Comparison of ENCODE assay signal across 16 cellular contexts in genomic region chr15:89301304-89302089, GRCh38. TPM values are rescaled to one million over a fixed set of nuclear protein-coding genes. Genes with fewer than 3 reads are reported as not detected.
DNase-seq lines count a peak whose midpoint lies in the region; ATAC-seq, FAIRE-seq and TF ChIP-seq lines count a peak whose summit lies in the region.
"Had no signal": no experiment of that assay in that cellular context is flagged by ENCODE, and none has a peak within 500 bp of the region (broad histone marks: within the 10 kb centered on the region; RNA-seq: fewer than 3 reads in every experiment).

No MANE protein-coding gene starts in this region.

- peak; percentile 54 to 56 for ATAC-seq in CD4-positive, CD25-positive, alpha-beta regulatory T cell (ENCODE audit: low read depth in 2 of 2)
- no peak for ATAC-seq in K562
- ATAC-seq: HCT116 had no signal

- no peaks in the 10 kb centered on the region for H3K9me3 Mint-ChIP-seq in activated CD4-positive, alpha-beta T cell treated with anti-CD3 and anti-CD28 coated beads, Interleukin-2, amount 10 ng/mL, durations not matched to agents 7 days and 5 days
- peaks cover 0 to 4% (median 0%) of the 10 kb centered on the region in 7 donors for H3K9me3 Mint-ChIP-seq in CD4-positive, CD25-positive, alpha-beta regulatory T cell
- peaks cover 9% of the 10 kb centered on the region for H3K9me3 Mint-ChIP-seq in T-helper 2 cell treated with Interferon-gamma antibody and Interleukin-4, amounts not matched to agents 5 μg/mL and 100 μg/mL, for 36 hours

- CTCF ChIA-PET in activated CD4-positive, alpha-beta T cell treated with anti-CD3 and anti-CD28 coated beads, Interleukin-2, amount 10 ng/mL, durations not matched to agents 7 days and 5 days (lab: Charles Lee): interaction anchor here (0.6 to 2.0 kb wide), 4 partner anchors 12 to 577 kb away, joined by 3 to 5 read pairs (median 3); no protein-coding TSS in a partner anchor
- CTCF ChIA-PET in K562 (lab: Yijun Ruan, JAX; ENCODE audit: low intra/inter-chr PET ratio): interaction anchor here (3.7 kb wide), 1 partner anchor 94 kb away, joined by 17 read pairs; no protein-coding TSS in a partner anchor

- H4K20me1 ChIP-seq in K562 (replicated peaks; ENCODE audit: control insufficient read depth, insufficient read depth, low read length): no peaks in the 10 kb centered on the region

- no peak for FAIRE-seq in K562 (lab: Jason Lieb, UNC)
- FAIRE-seq: A204.1 had no signal

- in situ Hi-C loops in K562 (cut with MboI): no loop called here

- 88% methylated on average over 5 of the region's 5 CpGs for WGBS in K562 (ENCODE audit: insufficient coverage, low coverage, missing lambda C conversion rate)

- no peak for TF ChIP-seq RAD21 in K562 (CRISPR knock-in tag; conservative IDR thresholded peaks at IDR 0.05 in 1 of 2, IDR thresholded peaks at IDR 0.05 in 1 of 2)

- POLR2A ChIA-PET in activated CD4-positive, alpha-beta T cell treated with anti-CD3 and anti-CD28 coated beads, Interleukin-2, amount 10 ng/mL, durations not matched to agents 7 days and 5 days (lab: Charles Lee): interaction anchor here (0.6 kb wide), 1 partner anchor 357 kb away, joined by 5 read pairs; no protein-coding TSS in a partner anchor
- POLR2A ChIA-PET in K562 (lab: Yijun Ruan, JAX): interaction anchor here (0.6 to 1.7 kb wide), 10 partner anchors 8 to 287 kb away, joined by 3 to 7 read pairs (median 4); partner anchors contain the start of gene POLG

- H3K9me1 ChIP-seq in K562 (ENCODE audit: control insufficient read depth, insufficient read depth, low read length): no peaks in the 10 kb centered on the region

- H3K27me3 ChIP-seq in CD4-positive, CD25-positive, alpha-beta regulatory T cell (ENCODE audit: control insufficient read depth, insufficient read depth, low read length): no peaks in the 10 kb centered on the region
- no peaks in the 10 kb centered on the region for H3K27me3 ChIP-seq in K562 (ENCODE audit: control insufficient read depth in 2 of 2, insufficient read depth in 2 of 2, low read length in 2 of 2)
- H3K27me3 ChIP-seq: Peyer's patch had no signal

- H3K79me2 ChIP-seq in K562 (ENCODE audit: control insufficient read depth, insufficient read depth, low read length): no peaks in the 10 kb centered on the region

- H3K4me3 ChIP-seq in CD4-positive, CD25-positive, alpha-beta regulatory T cell (ENCODE audit: low read depth, low read length): no peak overlapping the region
- H3K4me3 ChIP-seq in K562: no peak overlapping the region
- H3K4me3 ChIP-seq: Peyer's patch had no signal

- BruUV-seq in K562 (replicated peaks; lab: Mats Ljungman, UMichigan): no TSS peak

- H2AFZ ChIP-seq in K562 (ENCODE audit: low read depth, low read length): no peak overlapping the region

- no peak overlapping the region for H3K9ac ChIP-seq in K562 (ENCODE audit: insufficient read depth in 1 of 2, low read depth in 2 of 2, low read length in 2 of 2)

- peaks cover 72% of the 10 kb centered on the region for H3K36me3 Mint-ChIP-seq in activated CD4-positive, alpha-beta T cell treated with anti-CD3 and anti-CD28 coated beads, Interleukin-2, amount 10 ng/mL, durations not matched to agents 7 days and 5 days (ENCODE audit: low read depth)
- H3K36me3 Mint-ChIP-seq in CD4-positive, CD25-positive, alpha-beta regulatory T cell: peaks cover 34% of the 10 kb centered on the region
- peaks cover 78% of the 10 kb centered on the region for H3K36me3 Mint-ChIP-seq in T-helper 2 cell treated with Interferon-gamma antibody and Interleukin-4, amounts not matched to agents 5 μg/mL and 100 μg/mL, for 36 hours (ENCODE audit: low read depth)

- H3K27ac Mint-ChIP-seq in activated CD4-positive, alpha-beta T cell treated with anti-CD3 and anti-CD28 coated beads, Interleukin-2, amount 10 ng/mL, durations not matched to agents 7 days and 5 days: peak overlapping the region; percentile 67
- peak overlapping the region in 2 of 3 donors; percentile 22 to 69 for H3K27ac Mint-ChIP-seq in CD4-positive, CD25-positive, alpha-beta regulatory T cell
- H3K27ac Mint-ChIP-seq in T-helper 2 cell treated with Interferon-gamma antibody and Interleukin-4, amounts not matched to agents 5 μg/mL and 100 μg/mL, for 36 hours: peak overlapping the region; percentile 60
- H3K27ac Mint-ChIP-seq: CD4-positive, alpha-beta memory T cell had no signal

- H3K9me3 ChIP-seq in CD4-positive, CD25-positive, alpha-beta regulatory T cell (ENCODE audit: control insufficient read depth in 2 of 2, low read length in 2 of 2): peaks cover 0 to 2% of the 10 kb centered on the region in 2 experiments
- H3K9me3 ChIP-seq in K562 (replicated peaks; ENCODE audit: control insufficient read depth, insufficient read depth, low read depth, low read length): no peaks in the 10 kb centered on the region
- H3K9me3 ChIP-seq: Peyer's patch had no signal

- H3K4me1 ChIP-seq in CD4-positive, CD25-positive, alpha-beta regulatory T cell (ENCODE audit: control insufficient read depth, insufficient read depth, low read length, poor library complexity, severe bottlenecking): peaks cover 4% of the 10 kb centered on the region
- H3K4me1 ChIP-seq in K562 (replicated peaks in 1 of 2; ENCODE audit: control insufficient read depth in 2 of 2, insufficient read depth in 2 of 2, low read length in 2 of 2): peaks cover 0 to 6% of the 10 kb centered on the region in 2 experiments; a peak in 2 of 5 replicates
- H3K4me1 ChIP-seq: Peyer's patch had no signal

- TF ChIP-seq EP300 in K562 (IDR thresholded peaks at IDR 0.05; ENCODE audit: low read length): no peak

- no peaks in the 10 kb centered on the region for H3K27me3 Mint-ChIP-seq in activated CD4-positive, alpha-beta T cell treated with anti-CD3 and anti-CD28 coated beads, Interleukin-2, amount 10 ng/mL, durations not matched to agents 7 days and 5 days
- H3K27me3 Mint-ChIP-seq in CD4-positive, CD25-positive, alpha-beta regulatory T cell: no peaks in the 10 kb centered on the region
- no peaks in the 10 kb centered on the region for H3K27me3 Mint-ChIP-seq in T-helper 2 cell treated with Interferon-gamma antibody and Interleukin-4, amounts not matched to agents 5 μg/mL and 100 μg/mL, for 36 hours (ENCODE audit: low read depth)
- H3K27me3 Mint-ChIP-seq: CD4-positive, alpha-beta memory T cell had no signal

- intact Hi-C loops in K562 (cut with micrococcal nuclease): no loop called here

- no peak overlapping the region for H3K27ac ChIP-seq in CD4-positive, CD25-positive, alpha-beta regulatory T cell (ENCODE audit: insufficient read depth, low read length, poor library complexity, severe bottlenecking)
- no peak overlapping the region for H3K27ac ChIP-seq in K562 (ENCODE audit: extremely low read depth, low read depth, low read length)
- H3K27ac ChIP-seq: Peyer's patch had no signal

- no peak for TF ChIP-seq POLR2A in K562 (conservative IDR thresholded peaks at IDR 0.05)

- no peak overlapping the region for H3K4me2 ChIP-seq in K562 (ENCODE audit: insufficient read depth, low read length)

- DNase-seq in activated CD4-positive, alpha-beta T cell treated with anti-CD3 and anti-CD28 coated beads, Interleukin-2, amount 10 ng/mL, durations not matched to agents 7 days and 5 days: no peak
- no peak for DNase-seq in activated CD4-positive, alpha-beta T cell treated with anti-CD3 and anti-CD28 coated beads for 1 hour
- DNase-seq in CD4-positive, CD25-positive, alpha-beta regulatory T cell: peak in 1 of 3 donors; percentile 76
- no peak for DNase-seq in T-helper 2 cell treated with Interferon-gamma antibody and Interleukin-4, amounts not matched to agents 5 μg/mL and 100 μg/mL, for 36 hours (ENCODE audit: low spot score)
- DNase-seq in K562 (ENCODE audit: extremely low read depth in 1 of 4, low spot score in 3 of 4) (no peak), COLO668 (lab: John Stamatoyannopoulos, UW; ENCODE audit: unreplicated experiment) (no peak), DMS79 treated with DMSO at 0.1 percent for 48 hours (lab: John Stamatoyannopoulos, UW) (no peak), HPDE6-E6E7 (ENCODE audit: extremely low spot score) (no peak)
- DNase-seq: Calu3; CD4-positive, alpha-beta memory T cell; GOT3; KBM-7; NCI-H1694 treated with DMSO at 0.1 percent for 48 hours; Peyer's patch had no signal

- H3K4me3 Mint-ChIP-seq in activated CD4-positive, alpha-beta T cell treated with anti-CD3 and anti-CD28 coated beads, Interleukin-2, amount 10 ng/mL, durations not matched to agents 7 days and 5 days: no peak overlapping the region
- H3K4me3 Mint-ChIP-seq in CD4-positive, CD25-positive, alpha-beta regulatory T cell: no peak overlapping the region
- H3K4me3 Mint-ChIP-seq in T-helper 2 cell treated with Interferon-gamma antibody and Interleukin-4, amounts not matched to agents 5 μg/mL and 100 μg/mL, for 36 hours: peak overlapping the region; percentile 2
- H3K4me3 Mint-ChIP-seq: CD4-positive, alpha-beta memory T cell had no signal

- H3K36me3 ChIP-seq in CD4-positive, CD25-positive, alpha-beta regulatory T cell (ENCODE audit: control insufficient read depth, insufficient read depth, low read length): peaks cover 5% of the 10 kb centered on the region
- peaks cover 75% of the 10 kb centered on the region for H3K36me3 ChIP-seq in K562 (ENCODE audit: control insufficient read depth, insufficient read depth, low read length)
- H3K36me3 ChIP-seq: Peyer's patch had no signal

- H3K4me1 Mint-ChIP-seq in activated CD4-positive, alpha-beta T cell treated with anti-CD3 and anti-CD28 coated beads, Interleukin-2, amount 10 ng/mL, durations not matched to agents 7 days and 5 days: peaks cover 40% of the 10 kb centered on the region
- peaks cover 4 to 35% (median 12%) of the 10 kb centered on the region in 4 donors for H3K4me1 Mint-ChIP-seq in CD4-positive, CD25-positive, alpha-beta regulatory T cell
- peaks cover 34% of the 10 kb centered on the region for H3K4me1 Mint-ChIP-seq in T-helper 2 cell treated with Interferon-gamma antibody and Interleukin-4, amounts not matched to agents 5 μg/mL and 100 μg/mL, for 36 hours (ENCODE audit: low read depth)
- H3K4me1 Mint-ChIP-seq: CD4-positive, alpha-beta memory T cell had no signal

- no peak for TF ChIP-seq CTCF in K562 (IDR thresholded peaks at IDR 0.05 in 2 of 3, conservative IDR thresholded peaks at IDR 0.05 in 1 of 3; ENCODE audit: insufficient read depth in 2 of 3, low read depth in 1 of 3, low read length in 3 of 3)

RNA-seq across cellular contexts. Expression of gene POLG, which starts 33.1 kb away (rescaled TPM):
- total RNA-seq in activated CD4-positive, alpha-beta T cell treated with anti-CD3 and anti-CD28 coated beads, Interleukin-2, amount 10 ng/mL, durations not matched to agents 7 days and 5 days: 100 to 1,000 TPM in 1 of 2 experiments, 10 to 100 TPM in 1; 85.6 to 105 TPM
- 157 TPM for total RNA-seq in CD4-positive, CD25-positive, alpha-beta regulatory T cell
- 10 to 100 TPM; 31.2 to 38.3 (median 33.7) TPM for polyA plus RNA-seq in CD4-positive, CD25-positive, alpha-beta regulatory T cell
- 181 and 354 TPM in 2 replicates for total RNA-seq in K562 (2011; cell fraction: chromatin; rRNA removed; ENCODE audit: low replicate concordance)
- 195 and 214 TPM in 2 replicates for total RNA-seq in K562 (2011; cell fraction: nucleolus; rRNA removed)
- total RNA-seq in K562 (2011; cell fraction: nucleoplasm; rRNA removed): 139 and 161 TPM in 2 replicates
- 63.0 and 68.9 TPM in 2 replicates for total RNA-seq in K562 (2014; rRNA removed)
- total RNA-seq in K562 (2014; rRNA removed; fragmentation: Illumina TruSeq; extraction: Trizol): 27.0 and 34.6 TPM in 2 replicates
- total RNA-seq in K562 (2015; rRNA removed; fragmentation: Illumina TruSeq; extraction: Trizol): 38.6 and 39.9 TPM in 2 replicates
- 65.7 and 83.8 TPM in 2 replicates for total RNA-seq in K562 (2021)
- 25.6 and 35.0 TPM in 2 replicates for polyA plus RNA-seq in K562 (2011; rRNA removed)
- 21.0 and 24.8 TPM in 2 replicates for polyA plus RNA-seq in K562 (2011; cell fraction: cytosol; rRNA removed)
- polyA plus RNA-seq in K562 (2011; cell fraction: nucleus; rRNA removed): 204 and 235 TPM in 2 replicates
- polyA plus RNA-seq in K562 (2012): 42.1 and 45.4 TPM in 2 replicates
- polyA plus RNA-seq in K562 (2014; fragmentation: Illumina TruSeq; extraction: Trizol): 40.6 and 43.9 TPM in 2 replicates
- 10 to 100 TPM; 15.2 to 20.8 TPM for polyA plus RNA-seq in K562 (2014; fragmentation: Nextera tagmentation; extraction: Ambion mirVana)
- polyA plus RNA-seq in K562 (2014; rRNA removed): 47.5 and 51.4 TPM in 2 replicates
- 22.7 and 28.2 TPM in 2 replicates for polyA minus RNA-seq in K562 (2011; rRNA and poly(A)+ RNA removed)
- 24.6 and 37.5 TPM in 2 replicates for polyA minus RNA-seq in K562 (2011; cell fraction: cytosol; rRNA and poly(A)+ RNA removed)
- 104 and 107 TPM in 2 replicates for polyA minus RNA-seq in K562 (2011; cell fraction: nucleus; rRNA and poly(A)+ RNA removed)

RNA-seq across cellular contexts. Expression of gene FANCI, which starts 57.7 kb away (rescaled TPM):
- 100 to 1,000 TPM; 203 to 210 TPM for total RNA-seq in activated CD4-positive, alpha-beta T cell treated with anti-CD3 and anti-CD28 coated beads, Interleukin-2, amount 10 ng/mL, durations not matched to agents 7 days and 5 days
- 16.8 TPM for total RNA-seq in CD4-positive, CD25-positive, alpha-beta regulatory T cell
- polyA plus RNA-seq in CD4-positive, CD25-positive, alpha-beta regulatory T cell: 10 to 100 TPM in 2 of 4 donors, 1 to 10 TPM in 2; 7.8 to 15.9 (median 11.1) TPM
- 200 and 563 TPM in 2 replicates for total RNA-seq in K562 (2011; cell fraction: chromatin; rRNA removed; ENCODE audit: low replicate concordance)
- total RNA-seq in K562 (2011; cell fraction: nucleolus; rRNA removed): 88.4 and 105 TPM in 2 replicates
- total RNA-seq in K562 (2011; cell fraction: nucleoplasm; rRNA removed): 165 and 199 TPM in 2 replicates
- total RNA-seq in K562 (2014; rRNA removed) (72.1 and 75.0 TPM in 2 replicates), K562 (2014; rRNA removed; fragmentation: Illumina TruSeq; extraction: Trizol) (148 and 174 TPM in 2 replicates), K562 (2015; rRNA removed; fragmentation: Illumina TruSeq; extraction: Trizol) (114 and 117 TPM in 2 replicates), K562 (2021) (148 and 150 TPM in 2 replicates)
- polyA plus RNA-seq in K562 (2011; rRNA removed) (136 and 165 TPM in 2 replicates), K562 (2014; fragmentation: Illumina TruSeq; extraction: Trizol) (107 and 118 TPM in 2 replicates), K562 (2014; fragmentation: Nextera tagmentation; extraction: Ambion mirVana) (100 to 1,000 TPM in 1 of 2 experiments, 10 to 100 TPM in 1; 76.0 to 137 TPM), K562 (2014; rRNA removed) (107 and 131 TPM in 2 replicates)
- polyA plus RNA-seq in K562 (2011; cell fraction: cytosol; rRNA removed): 29.1 and 43.5 TPM in 2 replicates
- 140 and 157 TPM in 2 replicates for polyA plus RNA-seq in K562 (2011; cell fraction: nucleus; rRNA removed)
- polyA plus RNA-seq in K562 (2012): 98.0 and 135 TPM in 2 replicates
- polyA minus RNA-seq in K562 (2011; rRNA and poly(A)+ RNA removed): 189 and 196 TPM in 2 replicates
- polyA minus RNA-seq in K562 (2011; cell fraction: cytosol; rRNA and poly(A)+ RNA removed): 54.4 and 75.7 TPM in 2 replicates
- 92.8 and 184 TPM in 2 replicates for polyA minus RNA-seq in K562 (2011; cell fraction: nucleus; rRNA and poly(A)+ RNA removed)
